8 cellular contexts compared by ENCODE assay signal in the genomic region with DNA sequence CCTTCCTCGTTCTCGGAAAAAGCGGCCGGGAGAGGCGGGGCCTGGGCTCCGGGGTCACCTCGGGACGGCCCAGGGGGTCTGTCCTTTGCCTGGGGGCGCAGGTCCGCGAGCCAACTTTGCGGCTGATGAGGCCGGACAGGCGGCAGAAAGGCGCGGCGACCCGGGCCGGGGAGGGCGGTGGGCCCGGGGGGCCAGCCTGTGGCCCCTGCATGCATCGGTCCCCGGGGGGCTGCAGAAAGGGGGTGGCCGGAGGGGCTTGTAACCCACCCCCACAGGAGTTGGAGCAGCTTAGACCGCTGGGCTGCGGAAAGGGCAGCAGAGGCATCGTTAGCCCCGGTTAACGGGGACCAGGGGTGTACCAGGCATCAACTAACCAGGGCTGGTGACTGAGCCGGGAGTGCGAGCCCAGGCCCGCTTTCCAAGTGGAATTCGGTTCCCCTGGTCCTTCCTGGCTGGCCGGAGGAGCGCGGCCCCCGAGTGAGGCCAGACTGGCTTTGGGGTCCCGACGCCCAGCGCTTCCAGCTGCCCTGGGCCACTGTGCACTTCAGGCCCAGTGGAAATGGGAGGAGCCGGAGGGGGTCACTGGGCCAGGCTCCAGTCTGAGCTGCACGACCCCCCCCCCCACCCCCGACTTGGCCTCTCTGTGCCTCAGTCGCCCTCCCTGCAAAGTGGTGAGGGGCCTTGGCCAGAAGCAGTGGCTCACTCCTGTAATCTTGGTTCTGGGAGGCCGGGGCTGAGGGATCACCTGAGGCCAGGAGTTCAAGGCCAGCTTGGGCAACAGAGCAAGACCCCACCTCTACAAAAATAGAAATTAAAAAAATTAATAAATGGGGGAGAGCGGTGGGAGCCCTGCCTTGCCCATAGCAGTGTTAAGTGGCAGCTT. TPM values are rescaled to one million over a fixed set of nuclear protein-coding genes. Genes with fewer than 3 reads are reported as not detected.
A peak's percentile ranks its signal among the peaks of the same experiment; 100 is the strongest.
DNase-seq lines count a peak whose midpoint lies in the region; ATAC-seq and TF ChIP-seq lines count a peak whose summit lies in the region.
"Had no signal": no experiment of that assay in that cellular context is flagged by ENCODE, and none has a peak within 500 bp of the region (broad histone marks: within the 10 kb centered on the region; RNA-seq: fewer than 3 reads in every experiment).

No MANE protein-coding gene starts in this region.

- H3K4me1 Mint-ChIP-seq in CD8-positive, alpha-beta memory T cell: no peaks in the 10 kb centered on the region

- 7 to 50% methylated on average over 1 to 39 of the region's 46 CpGs for WGBS in body of pancreas, 2 donors

- H3K36me3 Mint-ChIP-seq in CD8-positive, alpha-beta memory T cell: no peaks in the 10 kb centered on the region

- peaks cover 0 to 3% of the 10 kb centered on the region in 2 donors for H3K27me3 ChIP-seq in body of pancreas
- H3K27me3 ChIP-seq in iPS-20b (ENCODE audit: insufficient read depth, low read length): peaks cover 20% of the 10 kb centered on the region
- no peaks in the 10 kb centered on the region for H3K27me3 ChIP-seq in thoracic aorta (replicated peaks; ENCODE audit: insufficient read depth)
- peaks cover 3% of the 10 kb centered on the region for H3K27me3 ChIP-seq in CD8-positive, alpha-beta memory T cell (ENCODE audit: insufficient read depth, low read length, poor library complexity, severe bottlenecking)

- intact Hi-C loops in body of pancreas (cut with DNase I): no loop called here

- H3K27me3 Mint-ChIP-seq in CD8-positive, alpha-beta memory T cell: peaks cover 16 to 20% of the 10 kb centered on the region in 2 donors

- CTCF ChIA-PET in CD8-positive, alpha-beta memory T cell (lab: Charles Lee): no interaction called here

- no peak for TF ChIP-seq CTCF in body of pancreas (IDR thresholded peaks at IDR 0.05)
- TF ChIP-seq CTCF in thoracic aorta (IDR thresholded peaks at IDR 0.05): no peak

- TF ChIP-seq POLR2A in body of pancreas (IDR thresholded peaks at IDR 0.05): no peak

- H3K9me3 ChIP-seq in body of pancreas (no peaks in the 10 kb centered on the region), iPS-20b (ENCODE audit: insufficient read depth, low read depth, low read length) (no peaks in the 10 kb centered on the region), thoracic aorta (no peaks in the 10 kb centered on the region)
- no peaks in the 10 kb centered on the region for H3K9me3 ChIP-seq in CD8-positive, alpha-beta memory T cell (ENCODE audit: low read length)

- peak overlapping the region in 1 of 7 donors; percentile 73 for H3K4me3 Mint-ChIP-seq in CD8-positive, alpha-beta memory T cell

- H3K36me3 ChIP-seq in body of pancreas (replicated peaks in 1 of 2; ENCODE audit: insufficient read depth in 1 of 2, low read depth in 2 of 2) (no peaks in the 10 kb centered on the region), iPS-20b (ENCODE audit: insufficient read depth, low read depth, low read length) (0 out of 2 replicates have a peak, but pooled peaks cover 2% of the 10 kb centered on the region), thoracic aorta (no peaks in the 10 kb centered on the region)
- no peaks in the 10 kb centered on the region for H3K36me3 ChIP-seq in CD8-positive, alpha-beta memory T cell (ENCODE audit: insufficient read depth, low read length)

- peaks cover 15% of the 10 kb centered on the region for H3K4me1 ChIP-seq in body of pancreas
- H3K4me1 ChIP-seq in iPS-20b (ENCODE audit: insufficient read depth, low read length): no peaks in the 10 kb centered on the region
- peaks cover 5 to 14% of the 10 kb centered on the region in 2 donors for H3K4me1 ChIP-seq in thoracic aorta (ENCODE audit: control insufficient read depth in 1 of 2, low read depth in 2 of 2)
- H3K4me1 ChIP-seq in CD8-positive, alpha-beta memory T cell (ENCODE audit: insufficient read depth, low read length): no peaks in the 10 kb centered on the region

- H3K27ac ChIP-seq in body of pancreas (peak overlapping the region in 3 of 4 donors; percentile 53 to 55 (median 54)), iPS-20b (ENCODE audit: low read length) (no peak overlapping the region), thoracic aorta (no peak overlapping the region)
- H3K27ac ChIP-seq in CD8-positive, alpha-beta memory T cell (ENCODE audit: low read depth, low read length): no peak overlapping the region

- H3K27ac Mint-ChIP-seq in CD8-positive, alpha-beta memory T cell: no peak overlapping the region

- POLR2A ChIA-PET in CD8-positive, alpha-beta memory T cell (lab: Charles Lee): interaction anchor here (0.6 kb wide), 1 partner anchor 39 kb away, joined by 7 read pairs; no protein-coding TSS in a partner anchor

- H3K9me3 Mint-ChIP-seq in CD8-positive, alpha-beta memory T cell: no peaks in the 10 kb centered on the region

- ATAC-seq in body of pancreas (peak; percentile 27), thoracic aorta (ENCODE audit: insufficient number of reproducible peaks, low FRiP score, low read depth) (no peak)

- H3K4me3 ChIP-seq in body of pancreas: peak overlapping the region in 1 of 2 donors; percentile 22
- peak overlapping the region; percentile 66 for H3K4me3 ChIP-seq in iPS-20b (ENCODE audit: low read length)
- peak overlapping the region; percentile 72 for H3K4me3 ChIP-seq in thoracic aorta
- no peak overlapping the region for H3K4me3 ChIP-seq in CD8-positive, alpha-beta memory T cell (ENCODE audit: low read length)

- H3K9ac ChIP-seq in iPS-20b (ENCODE audit: low read depth, low read length): no peak overlapping the region

- DNase-seq in HK-2 (ENCODE audit: unreplicated experiment): peak; percentile 11
- peak in 3 of 4 donors; percentile 25 to 40 (median 26) for DNase-seq in body of pancreas
- no peak for DNase-seq in thoracic aorta (ENCODE audit: low spot score)
- DNase-seq in CD8-positive, alpha-beta memory T cell: no peak
- DNase-seq in stimulated activated CD4-positive, alpha-beta T cell treated with anti-CD3 and anti-CD28 coated beads, Interleukin-2, amount 100 ng/mL, for 48 hours: no peak
- DNase-seq in activated CD4-positive, alpha-beta T cell treated with anti-CD3 and anti-CD28 coated beads, Interleukin-2, amount 50 U/mL, for 4 hours: no peak
- DNase-seq: activated CD4-positive, CD25-positive, alpha-beta regulatory T cell treated with anti-CD3 and anti-CD28 coated beads, Interleukin-2, amount 50 U/mL, for 72 hours had no signal

RNA-seq across cellular contexts. Expression of a gene that starts 0.9 kb away (rescaled TPM):
- total RNA-seq in body of pancreas (10 to 100 TPM; 13.2 to 24.4 TPM), thoracic aorta (under 1 TPM; 0.14 to 0.21 TPM)
- under 1 TPM in 1 of 2 experiments, not detected in 1; 0.18 TPM for total RNA-seq in CD8-positive, alpha-beta memory T cell
- polyA plus RNA-seq in CD8-positive, alpha-beta memory T cell: 0.21 TPM

Comparison
In these comparisons a context has a peak if more than half of its experiments do, and no peak if none do; other contexts are left out.
1. DNase-seq: peak in HK-2 (single experiment) and body of pancreas (3 of 4); none in thoracic aorta (single experiment), CD8-positive, alpha-beta memory T cell (0 of 5), stimulated activated CD4-positive, alpha-beta T cell treated with anti-CD3 and anti-CD28 coated beads, Interleukin-2, amount 100 ng/mL, for 48 hours (0 of 2) and activated CD4-positive, alpha-beta T cell treated with anti-CD3 and anti-CD28 coated beads, Interleukin-2, amount 50 U/mL, for 4 hours (0 of 2).
2. H3K27ac ChIP-seq: peak in body of pancreas (3 of 4); none in iPS-20b (single experiment), thoracic aorta (0 of 2) and CD8-positive, alpha-beta memory T cell (single experiment).
3. RNA of a gene that starts 0.9 kb away (total RNA-seq): 13.2 to 24.4 TPM in body of pancreas; 0.14 to 0.21 TPM in thoracic aorta and 0.18 TPM in CD8-positive, alpha-beta memory T cell; every median in the first group is over 10 times any median in the second.